Comparison of ENCODE assay signal across 16 cellular contexts in genomic region chr4:123651127-123651526, GRCh38.
DNase-seq lines count a peak whose midpoint lies in the region; ATAC-seq, FAIRE-seq and TF ChIP-seq lines count a peak whose summit lies in the region.
"Had no signal": no experiment of that assay in that cellular context is flagged by ENCODE, and none has a peak within 500 bp of the region (broad histone marks: within the 10 kb centered on the region; RNA-seq: fewer than 3 reads in every experiment).

No MANE protein-coding gene starts in this region.

- H3K4me2 ChIP-seq in SK-N-SH = no peak overlapping the region
- H3K4me2 ChIP-seq in neural progenitor cell = no peak overlapping the region

- no peak for TF ChIP-seq RAD21 in SK-N-SH (IDR thresholded peaks at IDR 0.05; ENCODE audit: low read length)

- no peak for FAIRE-seq in GM12892 (lab: Jason Lieb, UNC)
- FAIRE-seq: H1 had no signal

- H3K27ac ChIP-seq in SK-N-SH (ENCODE audit: low read depth in 2 of 2, low read length in 1 of 2) = peak overlapping the region in 1 of 2 experiments; percentile 46; a peak in 2 of 4 replicates
- no peak overlapping the region for H3K27ac ChIP-seq in neural progenitor cell
- H3K27ac ChIP-seq in vagina = peak overlapping the region; percentile 54

- H3K4me3 Mint-ChIP-seq in neural progenitor cell = no peak overlapping the region
- H3K4me3 Mint-ChIP-seq: activated CD4-positive, alpha-beta T cell treated with anti-CD3 and anti-CD28 coated beads, Interleukin-2, amount 10 ng/mL, durations not matched to agents 24 days and 14 days had no signal

- H3K27me3 Mint-ChIP-seq in neural progenitor cell (ENCODE audit: insufficient read depth, low read depth) = no peaks in the 10 kb centered on the region

- H3K79me2 ChIP-seq in SK-N-SH (ENCODE audit: insufficient read depth) (no peaks in the 10 kb centered on the region), neural progenitor cell (ENCODE audit: low read depth) (no peaks in the 10 kb centered on the region)

- peaks cover 7% of the 10 kb centered on the region for H3F3A ChIP-seq in SK-N-SH (replicated peaks; ENCODE audit: insufficient read depth)
- H3F3A ChIP-seq in neural progenitor cell (ENCODE audit: low read depth) = no peaks in the 10 kb centered on the region

- no peak for TF ChIP-seq EP300 in SK-N-SH (IDR thresholded peaks at IDR 0.05; ENCODE audit: borderline replicate concordance in 1 of 2, low read depth in 1 of 2, low read length in 1 of 2)

- no peak overlapping the region for H3K4me3 ChIP-seq in SK-N-SH (ENCODE audit: low read depth in 2 of 2, low read length in 1 of 2)
- H3K4me3 ChIP-seq in fibroblast of pulmonary artery (replicated peaks; ENCODE audit: low read depth, low read length) = no peak overlapping the region
- H3K4me3 ChIP-seq in neural progenitor cell = no peak overlapping the region
- no peak overlapping the region for H3K4me3 ChIP-seq in vagina
- H3K4me3 ChIP-seq: Peyer's patch, tibial nerve had no signal

- H3K36me3 ChIP-seq in SK-N-SH (replicated peaks in 1 of 2; ENCODE audit: control insufficient read depth in 1 of 2, insufficient read depth in 2 of 2, low read length in 1 of 2) (no peaks in the 10 kb centered on the region), neural progenitor cell (no peaks in the 10 kb centered on the region), vagina (no peaks in the 10 kb centered on the region)
- H3K36me3 ChIP-seq: brain microvascular endothelial cell, Peyer's patch, tibial nerve had no signal

- peaks cover 0 to 4% of the 10 kb centered on the region in 2 experiments; a peak in 1 of 4 replicates for H3K4me1 ChIP-seq in SK-N-SH (ENCODE audit: control insufficient read depth in 1 of 2, insufficient read depth in 2 of 2, low read depth in 1 of 2, low read length in 1 of 2)
- H3K4me1 ChIP-seq in neural progenitor cell = peaks cover 15% of the 10 kb centered on the region
- H3K4me1 ChIP-seq in vagina = peaks cover 38% of the 10 kb centered on the region

- TF ChIP-seq POLR2A in vagina (IDR thresholded peaks at IDR 0.05) (no peak), GM12892 (IDR thresholded peaks at IDR 0.05; ENCODE audit: low read depth, low read length) (no peak)

- WGBS in SK-N-SH (ENCODE audit: low lambda C conversion rate) = 64% methylated on average over 2 of the region's 2 CpGs

- ATAC-seq in SK-N-SH treated with all-trans-retinoic acid at 6 μM for 48 hours = peak; percentile 53; the same call in 1 of the 3 replicates
- no peak for ATAC-seq in GM19035 (IDR thresholded peaks at IDR 0.05; ENCODE audit: unreplicated experiment)

- H2AFZ ChIP-seq in SK-N-SH (ENCODE audit: low read depth) (no peak overlapping the region), neural progenitor cell (replicated peaks) (no peak overlapping the region)

- no peak for TF ChIP-seq CTCF in SK-N-SH (IDR thresholded peaks at IDR 0.05)
- no peak for TF ChIP-seq CTCF in fibroblast of pulmonary artery (IDR thresholded peaks at IDR 0.05; ENCODE audit: low read length, missing control alignments)
- TF ChIP-seq CTCF in neural progenitor cell (IDR thresholded peaks at IDR 0.05) = no peak
- no peak for TF ChIP-seq CTCF in vagina (IDR thresholded peaks at IDR 0.05)

- no peak for DNase-seq in SK-N-SH
- peak; percentile 55 for DNase-seq in fibroblast of pulmonary artery (ENCODE audit: low read depth)
- DNase-seq in neural progenitor cell (ENCODE audit: low spot score) = no peak
- no peak for DNase-seq in vagina (ENCODE audit: extremely low spot score in 2 of 2)
- DNase-seq in DMS 273 (lab: John Stamatoyannopoulos, UW; ENCODE audit: unreplicated experiment) = no peak
- no peak for DNase-seq in GM12892 (ENCODE audit: insufficient read length)
- DNase-seq: activated CD4-positive, alpha-beta T cell treated with anti-CD3 and anti-CD28 coated beads, Interleukin-2, amount 10 ng/mL, durations not matched to agents 24 days and 14 days; brain microvascular endothelial cell; midbrain; NCI-H226; Peyer's patch; T-helper 2 cell had no signal

- peaks cover 21% of the 10 kb centered on the region for H3K9me3 Mint-ChIP-seq in neural progenitor cell

- H3K36me3 Mint-ChIP-seq in neural progenitor cell = peaks cover 21% of the 10 kb centered on the region

- H4K20me1 ChIP-seq in SK-N-SH (ENCODE audit: insufficient read depth) (no peaks in the 10 kb centered on the region), neural progenitor cell (ENCODE audit: low read depth) (no peaks in the 10 kb centered on the region)

- intact Hi-C loops in vagina (cut with DNase I) = no loop called here

- POLR2A ChIA-PET in SK-N-SH (lab: Yijun Ruan, JAX) = no interaction called here

- peak overlapping the region; percentile 72 for H3K27ac Mint-ChIP-seq in neural progenitor cell
- H3K27ac Mint-ChIP-seq: activated CD4-positive, alpha-beta T cell treated with anti-CD3 and anti-CD28 coated beads, Interleukin-2, amount 10 ng/mL, durations not matched to agents 24 days and 14 days had no signal

- H3K4me1 Mint-ChIP-seq in neural progenitor cell = peaks cover 40% of the 10 kb centered on the region
- H3K4me1 Mint-ChIP-seq: activated CD4-positive, alpha-beta T cell treated with anti-CD3 and anti-CD28 coated beads, Interleukin-2, amount 10 ng/mL, durations not matched to agents 24 days and 14 days had no signal

- H3K9me2 ChIP-seq in SK-N-SH = no peaks in the 10 kb centered on the region

- no peaks in the 10 kb centered on the region for H3K27me3 ChIP-seq in SK-N-SH (ENCODE audit: insufficient read depth)
- H3K27me3 ChIP-seq in neural progenitor cell = no peaks in the 10 kb centered on the region
- no peaks in the 10 kb centered on the region for H3K27me3 ChIP-seq in vagina
- H3K27me3 ChIP-seq: brain microvascular endothelial cell, Peyer's patch, tibial nerve had no signal

- no peak overlapping the region for H3K9ac ChIP-seq in SK-N-SH
- H3K9ac ChIP-seq in neural progenitor cell = no peak overlapping the region

- CTCF ChIA-PET in SK-N-SH (lab: Yijun Ruan, JAX) = interaction anchor here (1.8 to 2.6 kb wide), 2 partner anchors 10 to 33 kb away, joined by 6 to 17 read pairs; no protein-coding TSS in a partner anchor

- H3K9me3 ChIP-seq in SK-N-SH (no peaks in the 10 kb centered on the region; the same call in 1 of the 2 replicates), neural progenitor cell (ENCODE audit: low read depth) (peaks cover 5% of the 10 kb centered on the region), vagina (no peaks in the 10 kb centered on the region)
- H3K9me3 ChIP-seq: Peyer's patch had no signal

TF ChIP-seq in SK-N-SH treated with all-trans-retinoic acid at 6 μM for 48 hours, 23 proteins besides CTCF, POLR2A, EP300 and RAD21 (continues in another document):
- TF ChIP-seq ESRRG (CRISPR knock-in tag; IDR thresholded peaks at IDR 0.05) (no peak), ARNTL (CRISPR knock-in tag; IDR thresholded peaks at IDR 0.05; ENCODE audit: borderline replicate concordance, low read depth) (no peak), TCF4 (CRISPR knock-in tag; IDR thresholded peaks at IDR 0.05; ENCODE audit: borderline replicate concordance) (no peak), OSR1 (CRISPR knock-in tag; IDR thresholded peaks at IDR 0.05) (no peak), ISL1 (CRISPR knock-in tag; IDR thresholded peaks at IDR 0.05) (no peak), ZFP30 (CRISPR knock-in tag; IDR thresholded peaks at IDR 0.05) (no peak), ZNF70 (CRISPR knock-in tag; IDR thresholded peaks at IDR 0.05) (no peak), SNAI2 (CRISPR knock-in tag; IDR thresholded peaks at IDR 0.05) (no peak), ZC3H10 (CRISPR knock-in tag; IDR thresholded peaks at IDR 0.05) (no peak)
- TF ChIP-seq, protein P1, sequence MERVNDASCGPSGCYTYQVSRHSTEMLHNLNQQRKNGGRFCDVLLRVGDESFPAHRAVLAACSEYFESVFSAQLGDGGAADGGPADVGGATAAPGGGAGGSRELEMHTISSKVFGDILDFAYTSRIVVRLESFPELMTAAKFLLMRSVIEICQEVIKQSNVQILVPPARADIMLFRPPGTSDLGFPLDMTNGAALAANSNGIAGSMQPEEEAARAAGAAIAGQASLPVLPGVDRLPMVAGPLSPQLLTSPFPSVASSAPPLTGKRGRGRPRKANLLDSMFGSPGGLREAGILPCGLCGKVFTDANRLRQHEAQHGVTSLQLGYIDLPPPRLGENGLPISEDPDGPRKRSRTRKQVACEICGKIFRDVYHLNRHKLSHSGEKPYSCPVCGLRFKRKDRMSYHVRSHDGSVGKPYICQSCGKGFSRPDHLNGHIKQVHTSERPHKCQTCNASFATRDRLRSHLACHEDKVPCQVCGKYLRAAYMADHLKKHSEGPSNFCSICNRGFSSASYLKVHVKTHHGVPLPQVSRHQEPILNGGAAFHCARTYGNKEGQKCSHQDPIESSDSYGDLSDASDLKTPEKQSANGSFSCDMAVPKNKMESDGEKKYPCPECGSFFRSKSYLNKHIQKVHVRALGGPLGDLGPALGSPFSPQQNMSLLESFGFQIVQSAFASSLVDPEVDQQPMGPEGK (CRISPR knock-in tag; IDR thresholded peaks at IDR 0.05; ENCODE audit: borderline replicate concordance) = no peak

TF ChIP-seq in SK-N-SH, 30 proteins besides CTCF, POLR2A, EP300 and RAD21:
- TF ChIP-seq NRF1 (IDR thresholded peaks at IDR 0.05; ENCODE audit: low read depth, low read length) = no peak
- TF ChIP-seq TCF12 (IDR thresholded peaks at IDR 0.05) = no peak
- no peak for TF ChIP-seq FOSL2 (IDR thresholded peaks at IDR 0.05; ENCODE audit: borderline replicate concordance, low read depth)
- TF ChIP-seq, protein P2, sequence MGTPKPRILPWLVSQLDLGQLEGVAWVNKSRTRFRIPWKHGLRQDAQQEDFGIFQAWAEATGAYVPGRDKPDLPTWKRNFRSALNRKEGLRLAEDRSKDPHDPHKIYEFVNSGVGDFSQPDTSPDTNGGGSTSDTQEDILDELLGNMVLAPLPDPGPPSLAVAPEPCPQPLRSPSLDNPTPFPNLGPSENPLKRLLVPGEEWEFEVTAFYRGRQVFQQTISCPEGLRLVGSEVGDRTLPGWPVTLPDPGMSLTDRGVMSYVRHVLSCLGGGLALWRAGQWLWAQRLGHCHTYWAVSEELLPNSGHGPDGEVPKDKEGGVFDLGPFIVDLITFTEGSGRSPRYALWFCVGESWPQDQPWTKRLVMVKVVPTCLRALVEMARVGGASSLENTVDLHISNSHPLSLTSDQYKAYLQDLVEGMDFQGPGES (IDR thresholded peaks at IDR 0.05; ENCODE audit: low read depth, low read length) = no peak
- no peak for TF ChIP-seq FOXM1 (IDR thresholded peaks at IDR 0.05; ENCODE audit: low read depth)
- no peak for TF ChIP-seq ELF1 (IDR thresholded peaks at IDR 0.05)
- TF ChIP-seq TEAD4 (IDR thresholded peaks at IDR 0.05; ENCODE audit: borderline replicate concordance, insufficient read depth) = no peak
TF ChIP-seq in SK-N-SH: peak in this region for 0.
